ENCODE assay signal across 10 cellular contexts in the genomic region with DNA sequence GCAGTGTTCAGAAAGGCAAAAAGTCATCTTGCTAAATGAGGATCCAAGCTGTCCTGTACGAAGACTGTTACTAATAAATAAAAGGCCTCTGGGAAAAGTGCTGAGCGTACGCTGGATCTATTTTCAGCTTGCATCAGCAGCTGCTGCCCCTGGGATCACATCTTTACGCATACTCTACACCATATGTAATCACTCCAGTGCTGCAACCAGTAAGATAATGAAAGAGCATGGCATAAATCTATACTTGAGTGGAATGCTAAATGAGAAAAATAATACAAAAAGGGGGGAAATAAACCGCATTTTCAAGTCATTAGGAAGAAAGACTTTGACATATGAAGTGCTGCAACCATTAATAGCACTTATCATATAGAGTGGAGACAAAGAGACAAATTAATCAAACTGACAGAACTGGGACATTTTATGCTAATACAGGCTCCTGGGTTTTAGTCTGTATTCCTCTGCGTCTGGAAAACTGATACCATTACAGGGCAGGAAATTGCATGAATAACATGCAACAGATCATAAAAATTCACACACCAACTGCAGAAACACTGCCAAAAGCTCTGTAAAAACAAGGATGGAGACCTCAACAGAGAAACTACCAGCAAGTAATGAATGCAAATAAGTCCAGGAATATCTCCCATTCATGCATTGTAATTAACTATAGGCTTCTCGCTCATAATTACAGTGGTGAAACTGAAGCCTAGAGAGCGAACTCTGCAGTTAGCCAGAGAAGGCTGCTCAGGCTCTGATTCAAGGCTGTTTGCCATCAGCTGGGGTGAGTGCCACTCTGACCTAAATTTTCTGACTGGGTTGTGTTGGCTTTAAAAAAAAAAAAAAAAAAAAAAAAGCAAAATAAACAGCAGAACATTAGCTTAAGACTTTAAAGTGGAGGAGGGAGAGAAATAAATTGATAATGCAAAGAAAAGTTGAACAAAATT.
DNase-seq lines count a peak whose midpoint lies in the region; ATAC-seq and TF ChIP-seq lines count a peak whose summit lies in the region.
"Had no signal": no experiment of that assay in that cellular context is flagged by ENCODE, and none has a peak within 500 bp of the region (broad histone marks: within the 10 kb centered on the region; RNA-seq: fewer than 3 reads in every experiment).

No MANE protein-coding gene starts in this region.

- H3K4me1 Mint-ChIP-seq in neural progenitor cell = peaks cover 29% of the 10 kb centered on the region
- H3K4me1 Mint-ChIP-seq in natural killer cell treated with Interleukin-12 subunit alpha and Interleukin-12 subunit beta and Interleukin-15 and Interleukin-18, amount 100 ng/mL, for 72 hours (ENCODE audit: low read depth in 2 of 2) = peaks cover 3% of the 10 kb centered on the region in 2 donors
- H3K4me1 Mint-ChIP-seq in natural killer cell = no peaks in the 10 kb centered on the region

- TF ChIP-seq CTCF in neural progenitor cell (IDR thresholded peaks at IDR 0.05) (no peak), natural killer cell (IDR thresholded peaks at IDR 0.05) (no peak)

- H3K79me2 ChIP-seq in neural progenitor cell (ENCODE audit: low read depth) = no peaks in the 10 kb centered on the region

- no peaks in the 10 kb centered on the region for H3K36me3 ChIP-seq in neural progenitor cell

- peak overlapping the region; percentile 48 for H3K4me2 ChIP-seq in neural progenitor cell

- peaks cover 5% of the 10 kb centered on the region for H3K36me3 Mint-ChIP-seq in neural progenitor cell
- H3K36me3 Mint-ChIP-seq in natural killer cell treated with Interleukin-12 subunit alpha and Interleukin-12 subunit beta and Interleukin-15 and Interleukin-18, amount 100 ng/mL, for 72 hours = no peaks in the 10 kb centered on the region
- H3K36me3 Mint-ChIP-seq in natural killer cell = no peaks in the 10 kb centered on the region

- no peaks in the 10 kb centered on the region for H3K27me3 ChIP-seq in neural progenitor cell

- H3K4me3 Mint-ChIP-seq in neural progenitor cell (no peak overlapping the region), natural killer cell (no peak overlapping the region)
- H3K4me3 Mint-ChIP-seq in natural killer cell treated with Interleukin-12 subunit alpha and Interleukin-12 subunit beta and Interleukin-15 and Interleukin-18, amount 100 ng/mL, for 72 hours = no peak overlapping the region
- H3K4me3 Mint-ChIP-seq: CD4-positive, alpha-beta memory T cell; central memory CD8-positive, alpha-beta T cell had no signal

- H3K27ac Mint-ChIP-seq in neural progenitor cell (no peak overlapping the region), natural killer cell (no peak overlapping the region)
- no peak overlapping the region for H3K27ac Mint-ChIP-seq in natural killer cell treated with Interleukin-12 subunit alpha and Interleukin-12 subunit beta and Interleukin-15 and Interleukin-18, amount 100 ng/mL, for 72 hours
- H3K27ac Mint-ChIP-seq: CD4-positive, alpha-beta memory T cell had no signal

- DNase-seq in DMS153 treated with DMSO at 0.1 percent for 48 hours (lab: John Stamatoyannopoulos, UW; ENCODE audit: unreplicated experiment) (peak; percentile 95), NCI-H2171 treated with DMSO at 0.1 percent for 48 hours (lab: John Stamatoyannopoulos, UW) (peak; percentile 96), dermis microvascular lymphatic vessel endothelial cell (ENCODE audit: low read depth in 2 of 2) (peak; percentile 43 to 45), neural progenitor cell (ENCODE audit: low spot score) (no peak), HT-29 (ENCODE audit: low spot score) (no peak), natural killer cell (no peak), GDM1 (lab: John Stamatoyannopoulos, UW) (no peak)
- no peak for DNase-seq in natural killer cell treated with Interleukin-12 subunit alpha and Interleukin-12 subunit beta and Interleukin-15 and Interleukin-18, amount 100 ng/mL, for 72 hours (ENCODE audit: low spot score)
- DNase-seq: CD4-positive, alpha-beta memory T cell had no signal

- peaks cover 32% of the 10 kb centered on the region for H3K4me1 ChIP-seq in neural progenitor cell

- H4K20me1 ChIP-seq in neural progenitor cell (ENCODE audit: low read depth) = no peaks in the 10 kb centered on the region

- intact Hi-C loops in natural killer cell (cut with micrococcal nuclease) = no loop called here

- peaks cover 4% of the 10 kb centered on the region for H3F3A ChIP-seq in neural progenitor cell (ENCODE audit: low read depth)

- H3K9me3 Mint-ChIP-seq in neural progenitor cell = no peaks in the 10 kb centered on the region
- no peaks in the 10 kb centered on the region for H3K9me3 Mint-ChIP-seq in natural killer cell treated with Interleukin-12 subunit alpha and Interleukin-12 subunit beta and Interleukin-15 and Interleukin-18, amount 100 ng/mL, for 72 hours
- H3K9me3 Mint-ChIP-seq in natural killer cell = no peaks in the 10 kb centered on the region
- H3K9me3 Mint-ChIP-seq: CD4-positive, alpha-beta memory T cell; central memory CD8-positive, alpha-beta T cell had no signal

- H3K4me3 ChIP-seq in neural progenitor cell = no peak overlapping the region

- no peaks in the 10 kb centered on the region for H3K9me3 ChIP-seq in neural progenitor cell (ENCODE audit: low read depth)

- H3K27me3 Mint-ChIP-seq in neural progenitor cell (ENCODE audit: insufficient read depth, low read depth) (peaks cover 2% of the 10 kb centered on the region), natural killer cell (ENCODE audit: low read depth in 2 of 2) (no peaks in the 10 kb centered on the region)
- H3K27me3 Mint-ChIP-seq in natural killer cell treated with Interleukin-12 subunit alpha and Interleukin-12 subunit beta and Interleukin-15 and Interleukin-18, amount 100 ng/mL, for 72 hours = no peaks in the 10 kb centered on the region
- H3K27me3 Mint-ChIP-seq: CD4-positive, alpha-beta memory T cell; central memory CD8-positive, alpha-beta T cell had no signal

- ATAC-seq in natural killer cell treated with Interleukin-12 subunit alpha and Interleukin-12 subunit beta and Interleukin-15 and Interleukin-18, amount 100 ng/mL, for 72 hours = no peak
- no peak for ATAC-seq in natural killer cell

- no peak overlapping the region for H3K9ac ChIP-seq in neural progenitor cell

- no peak overlapping the region for H2AFZ ChIP-seq in neural progenitor cell (replicated peaks)

- no peak overlapping the region for H3K27ac ChIP-seq in neural progenitor cell

Comparison
In these comparisons a context has a peak if more than half of its experiments do, and no peak if none do; other contexts are left out.
1. DNase-seq: peak in DMS153 treated with DMSO at 0.1 percent for 48 hours (single experiment), NCI-H2171 treated with DMSO at 0.1 percent for 48 hours (single experiment) and dermis microvascular lymphatic vessel endothelial cell (2 of 2); none in neural progenitor cell (single experiment), HT-29 (single experiment), natural killer cell treated with Interleukin-12 subunit alpha and Interleukin-12 subunit beta and Interleukin-15 and Interleukin-18, amount 100 ng/mL, for 72 hours (single experiment), natural killer cell (single experiment) and GDM1 (single experiment).